In genomic region chr20:15220778-15221565, GRCh38 we compare ENCODE assay signal across 18 cellular contexts.
DNase-seq lines count a peak whose midpoint lies in the region; ATAC-seq and TF ChIP-seq lines count a peak whose summit lies in the region.
"Had no signal": no experiment of that assay in that cellular context is flagged by ENCODE, and none has a peak within 500 bp of the region (broad histone marks: within the 10 kb centered on the region; RNA-seq: fewer than 3 reads in every experiment).

No MANE protein-coding gene starts in this region.

- peak overlapping the region; percentile 6; the same call in 1 of the 2 replicates for H3K4me2 ChIP-seq in GM23338

- TF ChIP-seq CTCF in GM23338 (conservative IDR thresholded peaks at IDR 0.05; ENCODE audit: low read depth in 2 of 2) (no peak), fibroblast of the aortic adventitia (IDR thresholded peaks at IDR 0.05; ENCODE audit: insufficient read depth, low read length) (no peak), prostate gland (IDR thresholded peaks at IDR 0.05) (no peak)

- peaks cover 27% of the 10 kb centered on the region; the same call in 1 of the 2 replicates for H3K4me1 ChIP-seq in GM23338 (ENCODE audit: insufficient read depth)
- H3K4me1 ChIP-seq in prostate gland (replicated peaks) = no peaks in the 10 kb centered on the region

- TF ChIP-seq POLR2A in prostate gland (IDR thresholded peaks at IDR 0.05) = no peak

- no peak overlapping the region for H2AFZ ChIP-seq in GM23338

- intact Hi-C loops in prostate gland (cut with DNase I) (no loop called here), left ventricle myocardium superior (cut with micrococcal nuclease) (no loop called here)

- H3K4me3 ChIP-seq in GM23338 (no peak overlapping the region), fibroblast of the aortic adventitia (ENCODE audit: low read depth, low read length) (no peak overlapping the region), prostate gland (no peak overlapping the region)
- H3K4me3 ChIP-seq: skin epidermis had no signal

- H3K79me2 ChIP-seq in GM23338 (replicated peaks; ENCODE audit: insufficient read depth) = no peaks in the 10 kb centered on the region

- no peaks in the 10 kb centered on the region for H3K9me3 Mint-ChIP-seq in GM23338
- H3K9me3 Mint-ChIP-seq: activated CD4-positive, alpha-beta T cell treated with anti-CD3 and anti-CD28 coated beads, Interleukin-2, amount 10 ng/mL, durations not matched to agents 7 days and 5 days; memory B cell had no signal

- H3K27me3 Mint-ChIP-seq in GM23338 (ENCODE audit: insufficient read depth, low read depth, poor library complexity) = no peaks in the 10 kb centered on the region
- H3K27me3 Mint-ChIP-seq: activated CD4-positive, alpha-beta T cell treated with anti-CD3 and anti-CD28 coated beads, Interleukin-2, amount 10 ng/mL, durations not matched to agents 7 days and 5 days; memory B cell; stimulated activated naive B cell treated with anti-CD40 and anti-IgM and Interleukin-4, amounts not matched to agents 10 μg/mL and 1 μg/mL and 100 μg/mL, for 72 hours had no signal

- H3K27me3 ChIP-seq in GM23338 (ENCODE audit: insufficient read depth) = no peaks in the 10 kb centered on the region
- no peaks in the 10 kb centered on the region for H3K27me3 ChIP-seq in prostate gland (replicated peaks; ENCODE audit: insufficient read depth)
- H3K27me3 ChIP-seq: neutrophil had no signal

- ATAC-seq in GM23338 (no peak), left ventricle myocardium superior (no peak)
- ATAC-seq: stimulated activated naive B cell treated with anti-CD40 and anti-IgM and Interleukin-4, amounts not matched to agents 10 μg/mL and 1 μg/mL and 100 μg/mL, for 72 hours had no signal

- H3K27ac Mint-ChIP-seq in GM23338 = peak overlapping the region; percentile 12; the same call in 1 of the 2 replicates
- H3K27ac Mint-ChIP-seq: activated CD4-positive, alpha-beta T cell treated with anti-CD3 and anti-CD28 coated beads, Interleukin-2, amount 10 ng/mL, durations not matched to agents 7 days and 5 days; memory B cell; stimulated activated naive B cell treated with anti-CD40 and anti-IgM and Interleukin-4, amounts not matched to agents 10 μg/mL and 1 μg/mL and 100 μg/mL, for 72 hours had no signal

- H3F3A ChIP-seq in GM23338 (replicated peaks; ENCODE audit: low read depth) = no peaks in the 10 kb centered on the region

- H3K4me1 Mint-ChIP-seq in GM23338 = peaks cover 34% of the 10 kb centered on the region
- H3K4me1 Mint-ChIP-seq: activated CD4-positive, alpha-beta T cell treated with anti-CD3 and anti-CD28 coated beads, Interleukin-2, amount 10 ng/mL, durations not matched to agents 7 days and 5 days; memory B cell; stimulated activated naive B cell treated with anti-CD40 and anti-IgM and Interleukin-4, amounts not matched to agents 10 μg/mL and 1 μg/mL and 100 μg/mL, for 72 hours had no signal

- H3K9me2 ChIP-seq in GM23338 (ENCODE audit: insufficient read depth) = no peaks in the 10 kb centered on the region

- H3K9me3 ChIP-seq in prostate gland = no peaks in the 10 kb centered on the region
- H3K9me3 ChIP-seq: neutrophil had no signal

- WGBS in prostate gland = 56% methylated on average over 6 of the region's 6 CpGs

- no peaks in the 10 kb centered on the region for H3K36me3 Mint-ChIP-seq in GM23338 (ENCODE audit: low read depth)
- H3K36me3 Mint-ChIP-seq: memory B cell; stimulated activated naive B cell treated with anti-CD40 and anti-IgM and Interleukin-4, amounts not matched to agents 10 μg/mL and 1 μg/mL and 100 μg/mL, for 72 hours had no signal

- H3K4me3 Mint-ChIP-seq in GM23338 = no peak overlapping the region
- H3K4me3 Mint-ChIP-seq: activated CD4-positive, alpha-beta T cell treated with anti-CD3 and anti-CD28 coated beads, Interleukin-2, amount 10 ng/mL, durations not matched to agents 7 days and 5 days; memory B cell; stimulated activated naive B cell treated with anti-CD40 and anti-IgM and Interleukin-4, amounts not matched to agents 10 μg/mL and 1 μg/mL and 100 μg/mL, for 72 hours had no signal

- DNase-seq in GM23338 (ENCODE audit: low spot score) (peak; percentile 23), amniotic epithelial cell (ENCODE audit: low read depth) (peak; percentile 7), fibroblast of the aortic adventitia (ENCODE audit: low read depth) (peak; percentile 1), prostate gland (ENCODE audit: low spot score) (peak; percentile 16), left ventricle myocardium superior (no peak), NCI-H345 treated with DMSO at 0.1 percent for 48 hours (lab: John Stamatoyannopoulos, UW; ENCODE audit: unreplicated experiment) (no peak), SK-N-DZ (ENCODE audit: low spot score) (no peak)
- DNase-seq in activated CD4-positive, alpha-beta T cell treated with anti-CD3 and anti-CD28 coated beads, Interleukin-2, amount 50 U/mL, for 1 hour = no peak
- DNase-seq: activated CD4-positive, alpha-beta T cell treated with anti-CD3 and anti-CD28 coated beads, Interleukin-2, amount 10 ng/mL, durations not matched to agents 7 days and 5 days; DMS153; GOT3; NCI-H1105 treated with DMSO at 0.1 percent for 48 hours; NCI-H345; stimulated activated naive B cell treated with anti-CD40 and anti-IgM and Interleukin-4, amounts not matched to agents 10 μg/mL and 1 μg/mL and 100 μg/mL, for 72 hours; trophoblast cell had no signal

- H3K36me3 ChIP-seq in GM23338 (ENCODE audit: insufficient read depth) (no peaks in the 10 kb centered on the region), prostate gland (no peaks in the 10 kb centered on the region)
- H3K36me3 ChIP-seq: neutrophil had no signal

- H3K27ac ChIP-seq in GM23338 (ENCODE audit: low read depth) (no peak overlapping the region), prostate gland (no peak overlapping the region)
- H3K27ac ChIP-seq: neutrophil had no signal

- H4K20me1 ChIP-seq in GM23338 (replicated peaks; ENCODE audit: insufficient read depth) = no peaks in the 10 kb centered on the region

TF ChIP-seq in GM23338, 12 proteins besides CTCF, POLR2A, EP300 and RAD21:
- no peak for TF ChIP-seq EZH2phosphoT487 (IDR thresholded peaks at IDR 0.05; ENCODE audit: unreplicated experiment)
- TF ChIP-seq JUNB (IDR thresholded peaks at IDR 0.05; ENCODE audit: unreplicated experiment) = no peak

Comparison
In these comparisons a context has a peak if more than half of its experiments do, and no peak if none do; other contexts are left out.
1. DNase-seq: peak in GM23338 (single experiment), amniotic epithelial cell (single experiment), fibroblast of the aortic adventitia (single experiment) and prostate gland (single experiment); none in left ventricle myocardium superior (single experiment), activated CD4-positive, alpha-beta T cell treated with anti-CD3 and anti-CD28 coated beads, Interleukin-2, amount 50 U/mL, for 1 hour (single experiment), NCI-H345 treated with DMSO at 0.1 percent for 48 hours (single experiment) and SK-N-DZ (single experiment).